Comparison of ENCODE assay signal across 19 cellular contexts in the genomic region with DNA sequence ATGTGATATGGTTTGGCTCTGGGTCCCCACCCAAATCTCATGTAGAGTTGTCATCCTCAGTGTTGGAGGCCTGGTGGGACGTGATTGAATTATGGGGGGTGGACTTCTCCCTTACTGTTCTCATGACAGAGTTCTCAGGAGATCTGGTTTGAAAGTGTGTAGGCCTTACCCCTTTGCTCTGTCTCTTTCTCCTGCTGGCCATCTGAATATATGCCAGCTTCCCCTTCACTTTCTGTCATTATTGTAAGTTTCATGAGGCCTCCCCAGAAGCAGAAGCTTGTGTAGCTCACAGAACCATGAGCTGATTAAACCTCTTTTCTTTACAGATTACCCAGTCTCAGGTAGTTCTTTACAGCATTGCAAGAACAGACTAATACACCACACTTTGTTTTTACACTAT.
DNase-seq lines count a peak whose midpoint lies in the region; ATAC-seq, FAIRE-seq and TF ChIP-seq lines count a peak whose summit lies in the region.
"Had no signal": no experiment of that assay in that cellular context is flagged by ENCODE, and none has a peak within 500 bp of the region (broad histone marks: within the 10 kb centered on the region; RNA-seq: fewer than 3 reads in every experiment).

No MANE protein-coding gene starts in this region.

- H3K4me1 Mint-ChIP-seq in neural crest cell = peaks cover 3% of the 10 kb centered on the region

- DNase-seq in NCI-H82 (lab: John Stamatoyannopoulos, UW) = peak; percentile 23
- no peak for DNase-seq in NCI-H82 treated with DMSO at 0.1 percent for 48 hours (lab: John Stamatoyannopoulos, UW; ENCODE audit: unreplicated experiment)
- peak; percentile 81 for DNase-seq in RPMI8226
- no peak for DNase-seq in bronchial epithelial cell (ENCODE audit: low read depth)
- no peak for DNase-seq in neural crest cell (ENCODE audit: low read depth, low spot score)
- DNase-seq in left ventricle myocardium inferior = no peak
- DNase-seq: 8988T; Calu3; CD8-positive, alpha-beta T cell; GDM1; GOT3; H7; HFFc6 had no signal

- ATAC-seq in HG03521 (IDR thresholded peaks at IDR 0.05; ENCODE audit: unreplicated experiment) (no peak), GM18907 (IDR thresholded peaks at IDR 0.05; ENCODE audit: unreplicated experiment) (no peak)
- ATAC-seq: CD8-positive, alpha-beta T cell; HCT116 had no signal

- H3K27me3 ChIP-seq in bronchial epithelial cell (ENCODE audit: control insufficient read depth, insufficient read depth, low read length) (no peaks in the 10 kb centered on the region), left ventricle myocardium inferior (ENCODE audit: low read depth) (no peaks in the 10 kb centered on the region)
- H3K27me3 ChIP-seq: BLaER1 treated with 17β-estradiol and CSF1 and Interleukin-3, amounts not matched to agents 10 nM and 100 nM had no signal

- H3K27ac ChIP-seq in left ventricle myocardium inferior (replicated peaks) = no peak overlapping the region
- H3K27ac ChIP-seq: BLaER1 treated with 17β-estradiol and CSF1 and Interleukin-3, amounts not matched to agents 10 nM and 100 nM had no signal

- no peaks in the 10 kb centered on the region for H3K27me3 Mint-ChIP-seq in neural crest cell (ENCODE audit: low read depth)

- H3K4me3 Mint-ChIP-seq in neural crest cell = no peak overlapping the region
- H3K4me3 Mint-ChIP-seq: CD8-positive, alpha-beta T cell; HFFc6 had no signal

- H3K9me3 Mint-ChIP-seq in neural crest cell = peaks cover 3% of the 10 kb centered on the region
- H3K9me3 Mint-ChIP-seq: CD8-positive, alpha-beta T cell had no signal

- intact Hi-C loops in left ventricle myocardium inferior (cut with micrococcal nuclease) = no loop called here

- H3K4me1 ChIP-seq in left ventricle myocardium inferior = no peaks in the 10 kb centered on the region

- no peak for TF ChIP-seq CTCF in bronchial epithelial cell (IDR thresholded peaks at IDR 0.05; ENCODE audit: insufficient read depth, low read length, severe bottlenecking)
- TF ChIP-seq CTCF in neural crest cell (conservative IDR thresholded peaks at IDR 0.05) = no peak
- no peak for TF ChIP-seq CTCF in left ventricle myocardium inferior (IDR thresholded peaks at IDR 0.05; ENCODE audit: borderline replicate concordance)

- H3K36me3 Mint-ChIP-seq in neural crest cell (ENCODE audit: low read depth) = no peaks in the 10 kb centered on the region
- H3K36me3 Mint-ChIP-seq: CD8-positive, alpha-beta T cell had no signal

- no peaks in the 10 kb centered on the region for H3K9me3 ChIP-seq in left ventricle myocardium inferior (replicated peaks)
- H3K9me3 ChIP-seq: BLaER1 treated with 17β-estradiol and CSF1 and Interleukin-3, amounts not matched to agents 10 nM and 100 nM had no signal

- H3K36me3 ChIP-seq in bronchial epithelial cell (ENCODE audit: control insufficient read depth, insufficient read depth, low read length) (no peaks in the 10 kb centered on the region), left ventricle myocardium inferior (no peaks in the 10 kb centered on the region)
- H3K36me3 ChIP-seq: BLaER1 treated with 17β-estradiol and CSF1 and Interleukin-3, amounts not matched to agents 10 nM and 100 nM had no signal

- no peak overlapping the region for H3K4me3 ChIP-seq in bronchial epithelial cell (ENCODE audit: low read depth, low read length)
- H3K4me3 ChIP-seq in left ventricle myocardium inferior = no peak overlapping the region
- H3K4me3 ChIP-seq: BLaER1 treated with 17β-estradiol and CSF1 and Interleukin-3, amounts not matched to agents 10 nM and 100 nM had no signal

- peak; percentile 23 for FAIRE-seq in bronchial epithelial cell (lab: Jason Lieb, UNC)
- FAIRE-seq: GM12892, GM18507 had no signal

- peak overlapping the region; percentile 73 for H3K27ac Mint-ChIP-seq in neural crest cell (ENCODE audit: unreplicated experiment)
- H3K27ac Mint-ChIP-seq: CD8-positive, alpha-beta T cell; HFFc6 had no signal

Comparison
In these comparisons a context has a peak if more than half of its experiments do, and no peak if none do; other contexts are left out.
1. DNase-seq: peak in NCI-H82 (single experiment) and RPMI8226 (single experiment); none in NCI-H82 treated with DMSO at 0.1 percent for 48 hours (single experiment), bronchial epithelial cell (single experiment), neural crest cell (single experiment) and left ventricle myocardium inferior (single experiment).